In genomic region chr1:32927441-32927840, GRCh38 we compare ENCODE assay signal across 10 cellular contexts. TPM values are rescaled to one million over a fixed set of nuclear protein-coding genes. Genes with fewer than 3 reads are reported as not detected.
"Had no signal": no experiment of that assay in that cellular context is flagged by ENCODE, and none has a peak within 500 bp of the region (broad histone marks: within the 10 kb centered on the region; RNA-seq: fewer than 3 reads in every experiment).

No MANE protein-coding gene starts in this region.

- DNase-seq: GOT3, H9, HCEC 1CT, HFFc6, KG1 had no signal

- H3K9me3 Mint-ChIP-seq: HFFc6 had no signal

- ATAC-seq: HepG2 had no signal

- H3K4me3 Mint-ChIP-seq: HFFc6, IgD-negative memory B cell had no signal

- H3K27ac ChIP-seq: HL-60 had no signal

- FAIRE-seq: H54, HepG2 had no signal

- H3K27ac Mint-ChIP-seq: H9, HFFc6 had no signal

- H3K36me3 Mint-ChIP-seq: IgD-negative memory B cell had no signal

RNA-seq across cellular contexts. Expression of gene TMEM54, which starts 26.3 kb away (rescaled TPM):
- polyA plus RNA-seq: IgD-negative memory B cell had no signal

RNA-seq across cellular contexts. Expression of gene HPCA, which starts 41.1 kb away (rescaled TPM):
- total RNA-seq: HepG2, HT1080 had no signal
- polyA plus RNA-seq: HepG2, IgD-negative memory B cell had no signal

RNA-seq across cellular contexts. Expression of gene FNDC5, which starts 56.7 kb away (rescaled TPM):
- polyA plus RNA-seq: IgD-negative memory B cell had no signal
